Comparison of ENCODE assay signal across 24 cellular contexts in genomic region chr7:7948233-7948632, GRCh38.
"Had no signal": no experiment of that assay in that cellular context is flagged by ENCODE, and none has a peak within 500 bp of the region (broad histone marks: within the 10 kb centered on the region; RNA-seq: fewer than 3 reads in every experiment).

No MANE protein-coding gene starts in this region.

- H2AFZ ChIP-seq: neural progenitor cell, parathyroid adenoma had no signal

- H3K4me2 ChIP-seq: neural progenitor cell had no signal

- H3K27ac ChIP-seq: neural progenitor cell, ovary, parathyroid adenoma, psoas muscle, stomach, thoracic aorta, thyroid gland, tibial nerve, upper lobe of left lung, vagina had no signal

- ATAC-seq: natural killer cell; psoas muscle; right cardiac atrium; sciatic nerve; stimulated activated effector memory CD8-positive, alpha-beta T cell treated with anti-CD3 and anti-CD28 coated beads, Interleukin-12 subunit alpha, Interleukin-12 subunit beta, amount 100 ng/mL, for 72 hours; stimulated activated naive B cell treated with anti-CD40 and anti-IgM and Interleukin-4, amounts not matched to agents 10 μg/mL and 1 μg/mL and 100 μg/mL, for 72 hours had no signal

- H3K4me1 ChIP-seq: neural progenitor cell, parathyroid adenoma, stomach, thyroid gland, tibial nerve, upper lobe of left lung, vagina had no signal

- FAIRE-seq: small intestine, urothelium cell line had no signal

- H3K9ac ChIP-seq: neural progenitor cell, parathyroid adenoma had no signal

- H3K9me3 ChIP-seq: ovary, psoas muscle, stomach, thoracic aorta, thyroid gland, tibial nerve, upper lobe of left lung, vagina had no signal

- H3K4me3 ChIP-seq: neural progenitor cell, ovary, psoas muscle, stomach, thoracic aorta, thyroid gland, tibial nerve, upper lobe of left lung, vagina had no signal

- H3K36me3 ChIP-seq: neural progenitor cell, ovary, stomach, thoracic aorta, thyroid gland, tibial nerve, upper lobe of left lung, vagina had no signal

- DNase-seq: natural killer cell; occipital lobe; ovary; posterior cingulate gyrus; psoas muscle; right cardiac atrium; small intestine; stimulated activated CD4-positive, alpha-beta T cell treated with anti-CD3 and anti-CD28 coated beads, Interleukin-15, amount 100 ng/mL, for 24 hours; stimulated activated CD4-positive, alpha-beta T cell treated with anti-CD3 and anti-CD28 coated beads, Interleukin-2, amount 100 ng/mL, for 24 hours; stimulated activated CD4-positive, alpha-beta T cell treated with anti-CD3 and anti-CD28 coated beads, Interleukin-2, amount 100 ng/mL, for 48 hours; stimulated activated CD4-positive, alpha-beta T cell treated with anti-CD3 and anti-CD28 coated beads, Interleukin-4, amount 100 ng/mL, for 24 hours; stimulated activated naive B cell treated with anti-CD40 and anti-IgM and Interleukin-4, amounts not matched to agents 10 μg/mL and 1 μg/mL and 100 μg/mL, for 72 hours; stimulated activated naive CD4-positive, alpha-beta T cell treated with Interleukin-2 at 50 U/mL for 16 hours; stomach; thyroid gland; upper lobe of left lung had no signal

- H3K27me3 ChIP-seq: neural progenitor cell, ovary, stomach, thyroid gland, tibial nerve, upper lobe of left lung, vagina had no signal

- H3K79me2 ChIP-seq: parathyroid adenoma had no signal
